ENCODE assay signal across 31 cellular contexts in the genomic region with DNA sequence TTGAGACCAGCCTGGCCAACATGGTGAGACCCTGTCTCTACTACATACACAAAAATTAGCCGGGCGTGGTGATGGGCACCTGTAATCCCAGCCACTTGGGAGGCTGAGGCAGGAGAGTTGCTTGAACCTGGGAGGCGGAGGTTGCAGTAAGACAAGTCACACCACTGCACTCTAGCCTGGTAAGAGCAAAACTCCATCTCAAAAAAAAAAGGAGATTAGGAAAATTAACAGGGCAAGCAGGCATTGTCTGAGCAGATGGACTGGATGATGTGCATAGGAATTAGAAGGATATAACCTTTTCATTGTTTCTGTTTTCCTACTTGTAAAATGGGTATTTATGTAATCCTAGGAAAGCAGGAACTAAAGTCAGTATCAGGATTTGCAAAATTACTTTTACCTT. TPM values are rescaled to one million over a fixed set of nuclear protein-coding genes. Genes with fewer than 3 reads are reported as not detected.
"Had no signal": no experiment of that assay in that cellular context is flagged by ENCODE, and none has a peak within 500 bp of the region (broad histone marks: within the 10 kb centered on the region; RNA-seq: fewer than 3 reads in every experiment).

No MANE protein-coding gene starts in this region.

- H3K4me3 ChIP-seq: ascending aorta, cardiac muscle cell, Peyer's patch, SJSA1 had no signal

- H3K4me2 ChIP-seq: KMS-11 had no signal

- ATAC-seq: activated CD8-positive, alpha-beta memory T cell treated with anti-CD3 and anti-CD28 coated beads, Interleukin-2, amount 10 ng/mL, durations not matched to agents 7 days and 5 days; SK-N-SH treated with all-trans-retinoic acid at 6 μM for 48 hours had no signal

- H3K27me3 Mint-ChIP-seq: activated CD4-positive, alpha-beta T cell treated with anti-CD3 and anti-CD28 coated beads, Interleukin-2, amount 10 ng/mL, durations not matched to agents 7 days and 5 days; activated CD8-positive, alpha-beta memory T cell treated with anti-CD3 and anti-CD28 coated beads, Interleukin-2, amount 10 ng/mL, durations not matched to agents 7 days and 5 days; activated naive CD4-positive, alpha-beta T cell treated with anti-CD3 and anti-CD28 coated beads, Interleukin-2, amount 10 ng/mL, durations not matched to agents 7 days and 5 days; activated naive CD8-positive, alpha-beta T cell had no signal

- H3K9ac ChIP-seq: KMS-11 had no signal

- FAIRE-seq: TTC549 had no signal

- H3K36me3 Mint-ChIP-seq: activated naive CD8-positive, alpha-beta T cell had no signal

- H3K4me3 Mint-ChIP-seq: activated CD4-positive, alpha-beta T cell treated with anti-CD3 and anti-CD28 coated beads, Interleukin-2, amount 10 ng/mL, durations not matched to agents 7 days and 5 days; activated CD8-positive, alpha-beta memory T cell treated with anti-CD3 and anti-CD28 coated beads, Interleukin-2, amount 10 ng/mL, durations not matched to agents 7 days and 5 days; activated naive CD4-positive, alpha-beta T cell treated with anti-CD3 and anti-CD28 coated beads, Interleukin-2, amount 10 ng/mL, durations not matched to agents 7 days and 5 days; activated naive CD8-positive, alpha-beta T cell had no signal

- H3K9me3 ChIP-seq: ascending aorta, Peyer's patch, SJSA1 had no signal

- H3K4me1 ChIP-seq: Peyer's patch, SJSA1 had no signal

- DNase-seq: activated CD4-positive, alpha-beta T cell treated with anti-CD3 and anti-CD28 coated beads, Interleukin-2, amount 10 ng/mL, durations not matched to agents 7 days and 5 days; activated CD4-positive, alpha-beta T cell treated with anti-CD3 and anti-CD28 coated beads, Interleukin-2, amount 50 U/mL, for 48 hours; activated CD8-positive, alpha-beta memory T cell treated with anti-CD3 and anti-CD28 coated beads for 24 hours; activated CD8-positive, alpha-beta memory T cell treated with anti-CD3 and anti-CD28 coated beads, Interleukin-2, amount 10 ng/mL, durations not matched to agents 7 days and 5 days; activated CD8-positive, alpha-beta memory T cell treated with anti-CD3 and anti-CD28 coated beads, Interleukin-2, amount 50 U/mL, for 48 hours; activated gamma-delta T cell treated with Interleukin-2 at 50 U/mL for 16 hours; activated naive CD4-positive, alpha-beta T cell treated with anti-CD3 and anti-CD28 coated beads, Interleukin-2, amount 10 ng/mL, durations not matched to agents 7 days and 5 days; activated T-cell treated with anti-CD3 and anti-CD28 coated beads, Interleukin-2, amount 50 U/mL, for 1 hour; amygdala; MM.1S; MV-4-11; NCI-H1092; NCI-H1436 treated with DMSO at 0.1 percent for 48 hours; NCI-H1694 treated with DMSO at 0.1 percent for 48 hours; NCI-H2029; NCI-H345; NCI-H524 treated with DMSO at 0.1 percent for 48 hours; Peyer's patch; RPMI8226; SHP77 treated with DMSO at 0.1 percent for 48 hours; T-helper 1 cell; T1000 had no signal

- H3K27ac Mint-ChIP-seq: activated CD4-positive, alpha-beta T cell treated with anti-CD3 and anti-CD28 coated beads, Interleukin-2, amount 10 ng/mL, durations not matched to agents 7 days and 5 days; activated CD8-positive, alpha-beta memory T cell treated with anti-CD3 and anti-CD28 coated beads, Interleukin-2, amount 10 ng/mL, durations not matched to agents 7 days and 5 days; activated naive CD4-positive, alpha-beta T cell treated with anti-CD3 and anti-CD28 coated beads, Interleukin-2, amount 10 ng/mL, durations not matched to agents 7 days and 5 days; activated naive CD8-positive, alpha-beta T cell had no signal

- H3K27ac ChIP-seq: ascending aorta, KMS-11, Peyer's patch, SJSA1 had no signal

- H3K27me3 ChIP-seq: ascending aorta, cardiac muscle cell, Peyer's patch, SJSA1 had no signal

- H3K9me3 Mint-ChIP-seq: activated CD4-positive, alpha-beta T cell treated with anti-CD3 and anti-CD28 coated beads, Interleukin-2, amount 10 ng/mL, durations not matched to agents 7 days and 5 days; activated naive CD4-positive, alpha-beta T cell treated with anti-CD3 and anti-CD28 coated beads, Interleukin-2, amount 10 ng/mL, durations not matched to agents 7 days and 5 days had no signal

RNA-seq across cellular contexts. Expression of gene MASP2, which starts 19.0 kb away (rescaled TPM):
- total RNA-seq: activated CD4-positive, alpha-beta T cell treated with anti-CD3 and anti-CD28 coated beads, Interleukin-2, amount 10 ng/mL, durations not matched to agents 7 days and 5 days; activated CD8-positive, alpha-beta memory T cell treated with anti-CD3 and anti-CD28 coated beads, Interleukin-2, amount 10 ng/mL, durations not matched to agents 7 days and 5 days; ascending aorta; cardiac muscle cell; LHCN-M2; NCI-H460; Peyer's patch; SJSA1 had no signal
